Comparison of ENCODE assay signal across 16 cellular contexts in genomic region chr6:167937948-167938911, GRCh38. TPM values are rescaled to one million over a fixed set of nuclear protein-coding genes. Genes with fewer than 3 reads are reported as not detected.
DNase-seq lines count a peak whose midpoint lies in the region; ATAC-seq and TF ChIP-seq lines count a peak whose summit lies in the region.
"Had no signal": no experiment of that assay in that cellular context is flagged by ENCODE, and none has a peak within 500 bp of the region (broad histone marks: within the 10 kb centered on the region; RNA-seq: fewer than 3 reads in every experiment).

No MANE protein-coding gene starts in this region.

- no peaks in the 10 kb centered on the region for H3K4me1 ChIP-seq in PC-3 (ENCODE audit: insufficient read depth, low read length)
- H3K4me1 ChIP-seq in gastrocnemius medialis = peaks cover 4 to 10% of the 10 kb centered on the region in 2 donors
- no peaks in the 10 kb centered on the region for H3K4me1 ChIP-seq in ovary (ENCODE audit: insufficient read depth)
- H3K4me1 ChIP-seq: esophagus squamous epithelium had no signal

- DNase-seq in DMS53 (lab: John Stamatoyannopoulos, UW) (peak; percentile 11), DMS53 treated with DMSO at 0.1 percent for 48 hours (lab: John Stamatoyannopoulos, UW; ENCODE audit: unreplicated experiment) (no peak), PC-3 (peak; percentile 7), head of caudate nucleus (peak in 29 of 42 donors; percentile 21 to 72 (median 43)), gastrocnemius medialis (no peak), ovary (no peak), NAMALWA (ENCODE audit: low spot score) (no peak)
- DNase-seq: activated gamma-delta T cell; esophagus squamous epithelium; kidney; MG63; NCI-H69; stimulated activated CD4-positive, alpha-beta T cell treated with anti-CD3 and anti-CD28 coated beads, Interleukin-4, amount 100 ng/mL, for 24 hours; stomach had no signal

- TF ChIP-seq EP300 in ovary (IDR thresholded peaks at IDR 0.05) = no peak

- TF ChIP-seq POLR2A in gastrocnemius medialis (IDR thresholded peaks at IDR 0.05) (no peak), ovary (IDR thresholded peaks at IDR 0.05) (no peak)

- H3K9ac ChIP-seq in PC-3 (ENCODE audit: low read length) = no peak overlapping the region

- H3K27ac ChIP-seq in PC-3 (ENCODE audit: low read length) (no peak overlapping the region), gastrocnemius medialis (peak overlapping the region in 3 of 4 donors; percentile 65 to 77 (median 69)), ovary (no peak overlapping the region)
- H3K27ac ChIP-seq: 22Rv1, esophagus squamous epithelium, stomach had no signal

- no peaks in the 10 kb centered on the region; the same call in 1 of the 2 replicates for H3K36me3 ChIP-seq in PC-3 (ENCODE audit: low read depth, low read length)
- peaks cover 0 to 4% of the 10 kb centered on the region in 2 donors for H3K36me3 ChIP-seq in gastrocnemius medialis
- H3K36me3 ChIP-seq in ovary = no peaks in the 10 kb centered on the region
- H3K36me3 ChIP-seq: MG63 had no signal

- H3K9me3 ChIP-seq in PC-3 (ENCODE audit: low read length) = no peaks in the 10 kb centered on the region
- H3K9me3 ChIP-seq in gastrocnemius medialis = no peaks in the 10 kb centered on the region
- H3K9me3 ChIP-seq in ovary = no peaks in the 10 kb centered on the region
- H3K9me3 ChIP-seq: esophagus squamous epithelium, MG63, stomach had no signal

- in situ Hi-C loops in gastrocnemius medialis (cut with MboI; ENCODE audit: low sequenced_read_pairs in 4 of 4) = no loop called here

- 91 to 96% (median 95%) methylated on average over 5 of the region's 5 CpGs for WGBS in ovary, 3 donors

- no peak overlapping the region for H2AFZ ChIP-seq in PC-3 (ENCODE audit: low read length)

- no peaks in the 10 kb centered on the region for H3K79me2 ChIP-seq in PC-3 (ENCODE audit: low read length)

- H4K20me1 ChIP-seq in PC-3 (ENCODE audit: low read length) = no peaks in the 10 kb centered on the region

- TF ChIP-seq CTCF in PC-3 (conservative IDR thresholded peaks at IDR 0.05; ENCODE audit: low read depth, low read length) = no peak
- TF ChIP-seq CTCF in gastrocnemius medialis (IDR thresholded peaks at IDR 0.05 in 4 of 5, conservative IDR thresholded peaks at IDR 0.05 in 1 of 5) = no peak
- TF ChIP-seq CTCF in ovary (IDR thresholded peaks at IDR 0.05) = no peak

- H3F3A ChIP-seq in PC-3 (ENCODE audit: low read length, unreplicated experiment) = no peaks in the 10 kb centered on the region

- intact Hi-C loops in PC-3 (cut with micrococcal nuclease) (no loop called here), head of caudate nucleus (cut with DNase I) (no loop called here), gastrocnemius medialis (cut with DNase I; ENCODE audit: low total_unique reads) (no loop called here), ovary (cut with DNase I) (no loop called here)

- no peak for ATAC-seq in PC-3
- no peak for ATAC-seq in gastrocnemius medialis
- no peak for ATAC-seq in GM19452 (IDR thresholded peaks at IDR 0.05; ENCODE audit: unreplicated experiment)

- POLR2A ChIA-PET in PC-3 (lab: Charles Lee; ENCODE audit: unreplicated experiment) = no interaction called here

- CTCF ChIA-PET in PC-3 (lab: Charles Lee) = no interaction called here

- no peaks in the 10 kb centered on the region for H3K27me3 ChIP-seq in PC-3 (ENCODE audit: low read length)
- H3K27me3 ChIP-seq in gastrocnemius medialis = no peaks in the 10 kb centered on the region
- H3K27me3 ChIP-seq in ovary = no peaks in the 10 kb centered on the region
- H3K27me3 ChIP-seq: esophagus squamous epithelium, MG63, stomach had no signal

- no TSS peak for BruUV-seq in PC-3 (replicated peaks; lab: Mats Ljungman, UMichigan)

- H3K4me3 ChIP-seq in PC-3 (ENCODE audit: low read length) (no peak overlapping the region), gastrocnemius medialis (peak overlapping the region in 1 of 4 donors; percentile 40), ovary (no peak overlapping the region)
- H3K4me3 ChIP-seq: esophagus squamous epithelium, MG63, stomach had no signal

- H3K9me2 ChIP-seq in PC-3 (replicated peaks; ENCODE audit: low read length) = no peaks in the 10 kb centered on the region

- no peak overlapping the region for H3K4me2 ChIP-seq in PC-3 (ENCODE audit: low read length)

RNA-seq across cellular contexts. Expression of gene KIF25, which starts 59.2 kb away (rescaled TPM):
- not detected in 2 replicates for total RNA-seq in PC-3 (2014; rRNA removed)
- 1 to 10 TPM in 1 of 4 donors, under 1 TPM in 1, not detected in 2; 0.16 to 1.0 TPM for total RNA-seq in gastrocnemius medialis
- total RNA-seq in ovary = 1 to 10 TPM in 1 of 7 donors, under 1 TPM in 3, not detected in 3; 0.32 to 1.2 (median 0.55) TPM
- polyA plus RNA-seq in ovary = under 1 TPM in 1 of 2 donors, not detected in 1; 0.96 TPM
- total RNA-seq: kidney had no signal

Comparison
In these comparisons a context has a peak if more than half of its experiments do, and no peak if none do; other contexts are left out.
1. DNase-seq: peak in DMS53 (single experiment), PC-3 (single experiment) and head of caudate nucleus (29 of 42); none in DMS53 treated with DMSO at 0.1 percent for 48 hours (single experiment), gastrocnemius medialis (0 of 2), ovary (0 of 5) and NAMALWA (single experiment).
2. H3K27ac ChIP-seq: peak in gastrocnemius medialis (3 of 4); none in PC-3 (single experiment) and ovary (0 of 2).